ENCODE assay signal across 20 cellular contexts in genomic region chr13:47603365-47603764, GRCh38.
"Had no signal": no experiment of that assay in that cellular context is flagged by ENCODE, and none has a peak within 500 bp of the region (broad histone marks: within the 10 kb centered on the region; RNA-seq: fewer than 3 reads in every experiment).

No MANE protein-coding gene starts in this region.

- ATAC-seq: esophagus mucosa; left ventricle myocardium superior; lower lobe of right lung; naive thymus-derived CD4-positive, alpha-beta T cell; right lobe of liver; stimulated activated naive CD8-positive, alpha-beta T cell treated with anti-CD3 and anti-CD28 coated beads, Interleukin-15, amount 100 ng/mL, for 72 hours; upper lobe of right lung had no signal

- H3K79me2 ChIP-seq: parathyroid adenoma had no signal

- H3K27ac ChIP-seq: dorsolateral prefrontal cortex, epithelial cell of prostate, lower lobe of right lung, neural progenitor cell, parathyroid adenoma, right lobe of liver, suprapubic skin, transverse colon, upper lobe of right lung, uterus had no signal

- H3K9ac ChIP-seq: neural progenitor cell, parathyroid adenoma had no signal

- H3K9me3 ChIP-seq: lower lobe of right lung, suprapubic skin, transverse colon, upper lobe of right lung, uterus had no signal

- H3K4me1 ChIP-seq: lower lobe of right lung, neural progenitor cell, parathyroid adenoma, suprapubic skin, transverse colon, upper lobe of right lung, uterus had no signal

- H2AFZ ChIP-seq: neural progenitor cell, parathyroid adenoma had no signal

- H3K27me3 ChIP-seq: dorsolateral prefrontal cortex, neural progenitor cell, right lobe of liver, suprapubic skin, transverse colon, upper lobe of right lung, uterus had no signal

- H3K36me3 ChIP-seq: lower lobe of right lung, neural progenitor cell, right lobe of liver, suprapubic skin, transverse colon, upper lobe of right lung, uterus had no signal

- H3K4me3 ChIP-seq: dorsolateral prefrontal cortex, lower lobe of right lung, neural progenitor cell, right lobe of liver, suprapubic skin, transverse colon, upper lobe of right lung, uterus had no signal

- DNase-seq: dorsolateral prefrontal cortex; effector CD4-positive, alpha-beta T cell; hypothalamus; left ventricle myocardium superior; lower lobe of right lung; naive thymus-derived CD4-positive, alpha-beta T cell; right lobe of liver; small intestine; stimulated activated CD4-positive, alpha-beta T cell treated with anti-CD3 and anti-CD28 coated beads, Interleukin-15, amount 100 ng/mL, for 24 hours; stimulated activated CD4-positive, alpha-beta T cell treated with anti-CD3 and anti-CD28 coated beads, Interleukin-2, amount 100 ng/mL, for 48 hours; stimulated activated naive CD4-positive, alpha-beta T cell; stimulated activated naive CD8-positive, alpha-beta T cell treated with anti-CD3 and anti-CD28 coated beads, Interleukin-15, amount 100 ng/mL, for 72 hours; transverse colon; upper lobe of right lung; uterus had no signal

- H3K4me2 ChIP-seq: neural progenitor cell had no signal
